ENCODE assay signal across 29 cellular contexts in the genomic region with DNA sequence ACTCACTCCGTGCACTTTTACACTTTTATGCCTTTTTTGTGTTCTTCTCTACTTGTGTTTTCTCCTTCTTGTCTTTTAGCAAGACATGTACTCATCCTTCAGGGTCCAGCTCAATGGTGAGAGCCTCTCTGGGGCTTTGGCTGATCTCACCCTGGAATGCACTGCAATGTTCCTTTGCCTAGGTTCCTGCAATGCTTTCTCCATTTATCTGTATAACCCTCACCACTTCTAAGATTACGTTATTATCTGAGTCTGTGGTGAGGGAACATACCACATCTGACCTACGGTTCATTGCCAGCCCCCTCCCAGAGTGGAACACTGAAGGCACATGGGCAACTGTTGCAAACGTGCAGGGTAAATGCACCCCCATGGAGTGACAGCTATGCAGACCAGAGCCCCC. TPM values are rescaled to one million over a fixed set of nuclear protein-coding genes. Genes with fewer than 3 reads are reported as not detected.
"Had no signal": no experiment of that assay in that cellular context is flagged by ENCODE, and none has a peak within 500 bp of the region (broad histone marks: within the 10 kb centered on the region; RNA-seq: fewer than 3 reads in every experiment).

No MANE protein-coding gene starts in this region.

- H3K9ac ChIP-seq: KMS-11 had no signal

- H3K27me3 ChIP-seq: body of pancreas, MG63 had no signal

- H3K36me3 Mint-ChIP-seq: activated naive CD4-positive, alpha-beta T cell treated with anti-CD3 and anti-CD28 coated beads, Interleukin-2, amount 10 ng/mL, durations not matched to agents 7 days and 5 days; activated naive CD8-positive, alpha-beta T cell treated with anti-CD3 and anti-CD28 coated beads for 36 hours; IgD-negative memory B cell had no signal

- FAIRE-seq: RCC 7860 had no signal

- H3K4me1 ChIP-seq: body of pancreas had no signal

- DNase-seq: activated B cell treated with CpG ODN at 0.5 μM for 24 hours; activated CD4-positive, alpha-beta T cell treated with anti-CD3 and anti-CD28 coated beads for 1 hour; activated CD4-positive, alpha-beta T cell treated with anti-CD3 and anti-CD28 coated beads, Interleukin-2, amount 10 ng/mL, durations not matched to agents 24 days and 14 days; activated CD4-positive, alpha-beta T cell treated with anti-CD3 and anti-CD28 coated beads, Interleukin-2, amount 50 U/mL, for 48 hours; activated CD8-positive, alpha-beta memory T cell treated with anti-CD3 and anti-CD28 coated beads for 24 hours; activated gamma-delta T cell treated with Interleukin-2 at 50 U/mL for 16 hours; activated naive CD4-positive, alpha-beta T cell treated with anti-CD3 and anti-CD28 coated beads, Interleukin-2, amount 10 ng/mL, durations not matched to agents 7 days and 5 days; activated naive CD8-positive, alpha-beta T cell treated with anti-CD3 and anti-CD28 coated beads for 36 hours; activated T-cell treated with anti-CD3 and anti-CD28 coated beads, Interleukin-2, amount 50 U/mL, for 48 hours; anterior cingulate cortex; body of pancreas; central memory CD4-positive, alpha-beta T cell; MG63; MV-4-11; NCI-H1092 treated with DMSO at 0.1 percent for 48 hours; NCI-H1417 treated with DMSO at 0.1 percent for 48 hours; NCI-H1694 treated with DMSO at 0.1 percent for 48 hours; NCI-H2029 treated with DMSO at 0.1 percent for 48 hours; NCI-H446; NCI-H524; PC-3; SHP77; T-helper 9 cell had no signal

- H3K27ac Mint-ChIP-seq: activated B cell treated with CpG ODN at 0.5 μM for 24 hours; activated CD4-positive, alpha-beta T cell treated with anti-CD3 and anti-CD28 coated beads, Interleukin-2, amount 10 ng/mL, durations not matched to agents 24 days and 14 days; activated naive CD4-positive, alpha-beta T cell treated with anti-CD3 and anti-CD28 coated beads, Interleukin-2, amount 10 ng/mL, durations not matched to agents 7 days and 5 days; activated naive CD8-positive, alpha-beta T cell treated with anti-CD3 and anti-CD28 coated beads for 36 hours; activated T-helper 2 cell treated with anti-CD3 and anti-CD28 coated beads, Interferon-gamma antibody, Interleukin-2, Interleukin-4, amounts not matched to agents 10 μg/mL and 5 μg/mL and 100 μg/mL, durations not matched to agents 14 hours and 24 hours and 36 hours; IgD-negative memory B cell; T-helper 1 cell treated with Interleukin-12 subunit alpha and Interleukin-12 subunit beta and Interleukin-4 antibody, amounts not matched to agents 30 μg/mL and 1 μg/mL, for 36 hours had no signal

- H3K27ac ChIP-seq: body of pancreas, KMS-11 had no signal

- H3K4me1 Mint-ChIP-seq: activated B cell treated with CpG ODN at 0.5 μM for 24 hours; activated CD4-positive, alpha-beta T cell treated with anti-CD3 and anti-CD28 coated beads, Interleukin-2, amount 10 ng/mL, durations not matched to agents 24 days and 14 days; activated naive CD4-positive, alpha-beta T cell treated with anti-CD3 and anti-CD28 coated beads, Interleukin-2, amount 10 ng/mL, durations not matched to agents 7 days and 5 days; activated naive CD8-positive, alpha-beta T cell treated with anti-CD3 and anti-CD28 coated beads for 36 hours; IgD-negative memory B cell had no signal

- H3K4me3 ChIP-seq: body of pancreas, MG63 had no signal

- H3K4me2 ChIP-seq: KMS-11 had no signal

- H3K4me3 Mint-ChIP-seq: activated B cell treated with CpG ODN at 0.5 μM for 24 hours; activated CD4-positive, alpha-beta T cell treated with anti-CD3 and anti-CD28 coated beads, Interleukin-2, amount 10 ng/mL, durations not matched to agents 24 days and 14 days; activated naive CD4-positive, alpha-beta T cell treated with anti-CD3 and anti-CD28 coated beads, Interleukin-2, amount 10 ng/mL, durations not matched to agents 7 days and 5 days; activated naive CD8-positive, alpha-beta T cell treated with anti-CD3 and anti-CD28 coated beads for 36 hours; IgD-negative memory B cell; T-helper 1 cell treated with Interleukin-12 subunit alpha and Interleukin-12 subunit beta and Interleukin-4 antibody, amounts not matched to agents 30 μg/mL and 1 μg/mL, for 36 hours had no signal

- H3K9me3 Mint-ChIP-seq: activated B cell treated with CpG ODN at 0.5 μM for 24 hours; activated CD4-positive, alpha-beta T cell treated with anti-CD3 and anti-CD28 coated beads, Interleukin-2, amount 10 ng/mL, durations not matched to agents 24 days and 14 days; activated naive CD4-positive, alpha-beta T cell treated with anti-CD3 and anti-CD28 coated beads, Interleukin-2, amount 10 ng/mL, durations not matched to agents 7 days and 5 days; activated naive CD8-positive, alpha-beta T cell treated with anti-CD3 and anti-CD28 coated beads for 36 hours; activated T-helper 2 cell treated with anti-CD3 and anti-CD28 coated beads, Interferon-gamma antibody, Interleukin-2, Interleukin-4, amounts not matched to agents 10 μg/mL and 5 μg/mL and 100 μg/mL, durations not matched to agents 14 hours and 24 hours and 36 hours; T-helper 1 cell treated with Interleukin-12 subunit alpha and Interleukin-12 subunit beta and Interleukin-4 antibody, amounts not matched to agents 30 μg/mL and 1 μg/mL, for 36 hours had no signal

- H3K36me3 ChIP-seq: MG63 had no signal

- H3K9me3 ChIP-seq: body of pancreas, MG63 had no signal

RNA-seq across cellular contexts. Expression of a gene that starts 47.3 kb away (rescaled TPM):
- total RNA-seq: activated B cell treated with CpG ODN at 0.5 μM for 24 hours; activated CD4-positive, alpha-beta T cell treated with anti-CD3 and anti-CD28 coated beads, Interleukin-2, amount 10 ng/mL, durations not matched to agents 24 days and 14 days; activated naive CD8-positive, alpha-beta T cell treated with anti-CD3 and anti-CD28 coated beads for 36 hours; activated T-helper 2 cell treated with anti-CD3 and anti-CD28 coated beads, Interferon-gamma antibody, Interleukin-2, Interleukin-4, amounts not matched to agents 10 μg/mL and 5 μg/mL and 100 μg/mL, durations not matched to agents 14 hours and 24 hours and 36 hours; PC-3; SK-MEL-5 had no signal
- polyA plus RNA-seq: IgD-negative memory B cell had no signal
